In the genomic region with DNA sequence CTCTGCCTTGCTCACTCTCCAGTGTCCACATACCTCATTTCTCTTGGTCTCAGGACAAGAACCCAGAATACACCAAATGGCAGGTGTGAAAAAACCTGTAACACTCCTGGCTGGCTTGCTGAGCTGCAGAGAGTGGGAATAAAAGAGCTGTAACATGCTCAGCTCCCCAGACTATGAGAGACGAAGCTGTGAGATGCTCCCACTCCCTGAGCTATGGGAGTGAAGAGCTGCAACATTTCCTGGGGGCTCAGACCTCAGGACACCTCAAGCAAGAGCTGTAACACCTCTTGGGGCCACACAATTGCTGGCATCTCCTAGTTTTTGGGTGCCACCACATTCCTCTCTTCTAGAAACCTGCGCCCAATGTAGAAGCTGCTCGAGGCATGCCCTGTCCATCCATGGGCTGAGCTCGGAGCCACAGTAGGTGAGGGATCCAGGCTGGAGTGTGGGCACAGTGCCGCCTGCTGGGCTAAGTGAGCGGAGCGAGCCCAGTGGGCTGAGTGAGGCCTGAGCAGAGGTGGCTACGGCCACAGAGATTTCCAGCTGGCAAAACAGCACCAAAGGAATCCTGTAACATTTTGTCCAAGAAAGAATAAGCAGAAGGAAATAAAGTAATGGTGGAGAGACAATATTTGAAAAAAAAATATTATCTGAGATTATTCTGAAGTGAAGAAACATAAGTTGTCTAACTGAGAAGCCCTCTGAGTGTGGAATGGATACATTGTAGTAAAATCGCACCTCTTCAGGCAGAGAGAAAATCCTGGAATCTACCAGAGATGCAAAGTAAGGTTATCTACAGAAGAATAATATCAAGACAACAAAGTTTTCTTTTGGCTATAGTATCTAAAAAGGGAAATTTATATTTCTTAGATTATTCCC, we compare ENCODE assay signal across 8 cellular contexts.
A peak's percentile ranks its signal among the peaks of the same experiment; 100 is the strongest.
DNase-seq lines count a peak whose midpoint lies in the region; ATAC-seq and TF ChIP-seq lines count a peak whose summit lies in the region.

No MANE protein-coding gene starts in this region.

- no peak overlapping the region for H2BK20ac ChIP-seq in IMR-90 (ENCODE audit: low read depth, low read length)

- H3K56ac ChIP-seq in IMR-90 (ENCODE audit: extremely low read depth, insufficient read depth, low read length) = no peak overlapping the region

- H3K4me3 ChIP-seq in IMR-90 (ENCODE audit: insufficient read depth, low read depth, low read length) = no peak overlapping the region

- no peaks in the 10 kb centered on the region for H3K36me3 Mint-ChIP-seq in progenitor cell of endocrine pancreas (ENCODE audit: insufficient read depth)

- H2AK5ac ChIP-seq in IMR-90 (ENCODE audit: low read depth, low read length) = no peak overlapping the region

- H2BK120ac ChIP-seq in IMR-90 (ENCODE audit: low read depth, low read length) = no peak overlapping the region

- no peak overlapping the region for H3K9ac ChIP-seq in IMR-90 (ENCODE audit: low read depth, low read length)

- DNase-seq in A172 (ENCODE audit: low spot score) = peak; percentile 22
- peak; percentile 29 for DNase-seq in IMR-90
- peak; percentile 72 for DNase-seq in ecto neural progenitor cell (ENCODE audit: low spot score)
- DNase-seq in progenitor cell of endocrine pancreas (ENCODE audit: low spot score, unreplicated experiment) = peak; percentile 30
- DNase-seq in SIG-M5 treated with dmso at 0.1 percent for 504 hours (lab: John Stamatoyannopoulos, UW; ENCODE audit: unreplicated experiment) = no peak
- DNase-seq in hippocampal formation (lab: John Stamatoyannopoulos, UW) = no peak

- no peaks in the 10 kb centered on the region for H3K27me3 Mint-ChIP-seq in progenitor cell of endocrine pancreas

- no peak overlapping the region for H3K4me2 ChIP-seq in IMR-90 (ENCODE audit: low read depth, low read length)

- whole genome bisulfite sequencing in IMR-90 (ENCODE audit: extremely low coverage in 2 of 2, insufficient read length in 1 of 2), 2 experiments = 21% methylated on average over 3 of the region's 9 CpGs; no CpG with 5 or more reads in 1 of the 2 experiments

- POLR2A ChIA-PET in IMR-90 (lab: Charles Lee; ENCODE audit: unreplicated experiment) = no interaction called here

- no peak overlapping the region for H3K27ac ChIP-seq in IMR-90 (ENCODE audit: insufficient read depth, low read length)

- no peak overlapping the region for H2BK5ac ChIP-seq in IMR-90 (ENCODE audit: low read depth, low read length, poor library complexity, severe bottlenecking)

- no peak overlapping the region for H2BK15ac ChIP-seq in IMR-90 (ENCODE audit: low read depth, low read length)

- no peaks in the 10 kb centered on the region for H4K20me1 ChIP-seq in IMR-90 (ENCODE audit: insufficient read depth, low read length)

- CTCF ChIA-PET in IMR-90 (lab: Yijun Ruan, JAX) = interaction anchor here (0.5 to 1.1 kb wide), 10 partner anchors 9 to 185 kb away, joined by 3 to 7 read pairs (median 4); no protein-coding TSS in a partner anchor

- no peaks in the 10 kb centered on the region for H3K9me3 ChIP-seq in IMR-90 (ENCODE audit: control insufficient read depth, insufficient read depth, low read length)

- H2AK9ac ChIP-seq in IMR-90 (replicated peaks; ENCODE audit: low read depth, low read length, poor library complexity) = no peak overlapping the region

- intact Hi-C loops in IMR-90 (cut with micrococcal nuclease) = loop anchor here (2.0 to 5.0 kb wide), 2 partner anchors 185 to 1759 kb away; a partner anchor contains a TSS

- H3K27me3 ChIP-seq in IMR-90 (ENCODE audit: control insufficient read depth, insufficient read depth, low read length) = no peaks in the 10 kb centered on the region

- H3K23ac ChIP-seq in IMR-90 (ENCODE audit: low read depth, low read length) = no peak overlapping the region

- no peak overlapping the region for H4K91ac ChIP-seq in IMR-90 (ENCODE audit: insufficient read depth, low read depth, low read length)

- H4K5ac ChIP-seq in IMR-90 (ENCODE audit: low read depth, low read length) = no peak overlapping the region

- dilution Hi-C loops in IMR-90 (cut with HindIII; ENCODE audit: low sequenced_read_pairs, unreplicated experiment) = no loop called here

- no peak overlapping the region for H3K27ac Mint-ChIP-seq in progenitor cell of endocrine pancreas

- H4K8ac ChIP-seq in IMR-90 (ENCODE audit: low read depth in 2 of 2, low read length in 2 of 2) = no peak overlapping the region

- peak; percentile 80 for TF ChIP-seq RAD21 in IMR-90 (IDR thresholded peaks at IDR 0.05; ENCODE audit: low read length)

- TF ChIP-seq CTCF in IMR-90 (conservative IDR thresholded peaks at IDR 0.05; ENCODE audit: low read depth, low read length) (peak; percentile 73), progenitor cell of endocrine pancreas (IDR thresholded peaks at IDR 0.05; ENCODE audit: unreplicated experiment) (peak; percentile 67)

- H3K14ac ChIP-seq in IMR-90 (replicated peaks; ENCODE audit: low read depth, low read length) = no peak overlapping the region

- no peak for TF ChIP-seq POLR2A in IMR-90 (IDR thresholded peaks at IDR 0.05; ENCODE audit: low read depth, low read length)

- no peaks in the 10 kb centered on the region for H3K36me3 ChIP-seq in IMR-90 (ENCODE audit: control insufficient read depth, insufficient read depth, low read length)

- H3K4me1 Mint-ChIP-seq in progenitor cell of endocrine pancreas (ENCODE audit: low read depth) = no peaks in the 10 kb centered on the region

- no peaks in the 10 kb centered on the region for H3K9me3 Mint-ChIP-seq in progenitor cell of endocrine pancreas (ENCODE audit: low read depth)

- H3K18ac ChIP-seq in IMR-90 (ENCODE audit: low read depth, low read length) = no peak overlapping the region

- H3K4ac ChIP-seq in IMR-90 (ENCODE audit: low read depth, low read length) = no peak overlapping the region

- H3K4me1 ChIP-seq in IMR-90 (ENCODE audit: control insufficient read depth, insufficient read depth, low read length) = no peaks in the 10 kb centered on the region

- H3K9me1 ChIP-seq in IMR-90 (ENCODE audit: insufficient read depth, low read length) = no peaks in the 10 kb centered on the region

- no peak overlapping the region for H3K4me3 Mint-ChIP-seq in progenitor cell of endocrine pancreas (ENCODE audit: low read depth)

- in situ Hi-C loops in IMR-90 (cut with MboI; ENCODE audit: low sequenced_read_pairs) = loop anchor here (10.0 kb wide), 1 partner anchor 171 kb away; no protein-coding TSS in a partner anchor

- no peaks in the 10 kb centered on the region for H3K79me1 ChIP-seq in IMR-90 (ENCODE audit: low read depth in 1 of 2, low read length in 2 of 2)

- peak; percentile 90 for ATAC-seq in GM19035 (IDR thresholded peaks at IDR 0.05; ENCODE audit: unreplicated experiment)
- ATAC-seq in IMR-90 (ENCODE audit: low read depth) = peak; percentile 97
- no peak for ATAC-seq in HG03280 (IDR thresholded peaks at IDR 0.05; ENCODE audit: unreplicated experiment)

- peak overlapping the region; percentile 79 for H2AFZ ChIP-seq in IMR-90 (replicated peaks; ENCODE audit: low read length, poor library complexity)

- no TSS peak for BruUV-seq in IMR-90 (replicated peaks; lab: Mats Ljungman, UMichigan)

TF ChIP-seq in IMR-90, 13 proteins besides CTCF, POLR2A, EP300 and RAD21:
- TF ChIP-seq MAZ (IDR thresholded peaks at IDR 0.05; ENCODE audit: borderline replicate concordance, low read depth, low read length) (no peak), SMC3 (IDR thresholded peaks at IDR 0.05; ENCODE audit: low read depth, low read length) (peak; percentile 60), FOS (IDR thresholded peaks at IDR 0.05; ENCODE audit: low read depth, low read length) (no peak), CHD1 (IDR thresholded peaks at IDR 0.05; ENCODE audit: low read depth, low read length) (no peak)

Comparison
In these comparisons a context has a peak if more than half of its experiments do, and no peak if none do; other contexts are left out.
1. DNase-seq: peak in A172 (single experiment), IMR-90 (single experiment), ecto neural progenitor cell (single experiment) and progenitor cell of endocrine pancreas (single experiment); none in SIG-M5 treated with dmso at 0.1 percent for 504 hours (single experiment) and hippocampal formation (0 of 2).